36 cellular contexts compared by ENCODE assay signal in genomic region chr2:182067393-182067792, GRCh38.
"Had no signal": no experiment of that assay in that cellular context is flagged by ENCODE, and none has a peak within 500 bp of the region (broad histone marks: within the 10 kb centered on the region; RNA-seq: fewer than 3 reads in every experiment).

No MANE protein-coding gene starts in this region.

- H2AFZ ChIP-seq: neural progenitor cell, parathyroid adenoma had no signal

- H3K4me3 ChIP-seq: esophagus squamous epithelium, gastrocnemius medialis, lower lobe of right lung, neural progenitor cell, psoas muscle, sigmoid colon, thyroid gland, upper lobe of right lung had no signal

- H3K79me2 ChIP-seq: parathyroid adenoma had no signal

- H3K27ac ChIP-seq: esophagus squamous epithelium, gastrocnemius medialis, lower lobe of right lung, neural progenitor cell, parathyroid adenoma, psoas muscle, sigmoid colon, thyroid gland, upper lobe of right lung, WERI-Rb-1 had no signal

- DNase-seq: activated CD4-positive, alpha-beta T cell treated with anti-CD3 and anti-CD28 coated beads for 48 hours; activated CD4-positive, alpha-beta T cell treated with anti-CD3 and anti-CD28 coated beads, Interleukin-2, amount 50 U/mL, for 48 hours; activated CD8-positive, alpha-beta memory T cell treated with anti-CD3 and anti-CD28 coated beads for 24 hours; activated effector memory CD4-positive, alpha-beta T cell treated with Interleukin-2 at 50 U/mL for 16 hours; activated naive CD4-positive, alpha-beta T cell treated with Interleukin-2 at 50 U/mL for 16 hours; anterior cingulate cortex; effector CD8-positive, alpha-beta T cell; esophagus squamous epithelium; gastrocnemius medialis; glutamatergic neuron; islet precursor cell; left cardiac atrium; lower lobe of right lung; mesendoderm; natural killer cell; occipital lobe; psoas muscle; sigmoid colon; small intestine; stimulated activated CD4-positive, alpha-beta T cell treated with anti-CD3 and anti-CD28 coated beads, Interleukin-1b, Interleukin-23, amount 100 ng/mL, for 48 hours; stimulated activated CD4-positive, alpha-beta T cell treated with anti-CD3 and anti-CD28 coated beads, Interleukin-4, amount 100 ng/mL, for 4 hours; stimulated activated CD8-positive, alpha-beta memory T cell treated with anti-CD3 and anti-CD28 coated beads, Interleukin-4, amount 100 ng/mL, for 48 hours; stimulated activated naive CD8-positive, alpha-beta T cell treated with anti-CD3 and anti-CD28 coated beads, Interleukin-15, amount 100 ng/mL, for 72 hours; substantia nigra; T-helper 9 cell; thyroid gland; upper lobe of right lung; WERI-Rb-1 had no signal

- H3K9ac ChIP-seq: neural progenitor cell, parathyroid adenoma had no signal

- H3K36me3 ChIP-seq: esophagus squamous epithelium, gastrocnemius medialis, lower lobe of right lung, neural progenitor cell, sigmoid colon, thyroid gland, upper lobe of right lung, WERI-Rb-1 had no signal

- ATAC-seq: activated CD4-positive, CD25-positive, alpha-beta regulatory T cell treated with anti-CD3 and anti-CD28 coated beads, Interleukin-2, amount 50 U/mL, for 24 hours; gastrocnemius medialis; lower lobe of right lung; natural killer cell; psoas muscle; stimulated activated memory B cell treated with anti-CD40 and anti-IgM and Interleukin-4, amounts not matched to agents 10 μg/mL and 1 μg/mL and 100 μg/mL, for 72 hours; stimulated activated naive CD8-positive, alpha-beta T cell treated with anti-CD3 and anti-CD28 coated beads, Interleukin-15, amount 100 ng/mL, for 72 hours; upper lobe of right lung had no signal

- H3K9me3 ChIP-seq: esophagus squamous epithelium, gastrocnemius medialis, lower lobe of right lung, psoas muscle, sigmoid colon, thyroid gland, upper lobe of right lung had no signal

- H3K27me3 ChIP-seq: esophagus squamous epithelium, gastrocnemius medialis, neural progenitor cell, sigmoid colon, thyroid gland, upper lobe of right lung had no signal

- FAIRE-seq: bronchial epithelial cell, colon, endometrium, small intestine, TTC549 had no signal

- H3K4me2 ChIP-seq: neural progenitor cell had no signal

- H3K4me1 ChIP-seq: lower lobe of right lung, parathyroid adenoma, psoas muscle, sigmoid colon, thyroid gland, upper lobe of right lung had no signal
